ENCODE assay signal across 20 cellular contexts in genomic region chr10:73799899-73800559, GRCh38. TPM values are rescaled to one million over a fixed set of nuclear protein-coding genes. Genes with fewer than 3 reads are reported as not detected.
DNase-seq lines count a peak whose midpoint lies in the region; ATAC-seq, FAIRE-seq and TF ChIP-seq lines count a peak whose summit lies in the region.
"Had no signal": no experiment of that assay in that cellular context is flagged by ENCODE, and none has a peak within 500 bp of the region (broad histone marks: within the 10 kb centered on the region; RNA-seq: fewer than 3 reads in every experiment).

No MANE protein-coding gene starts in this region.

- no peaks in the 10 kb centered on the region for H3K79me2 ChIP-seq in DND-41 (ENCODE audit: insufficient read depth, low read length)
- no peaks in the 10 kb centered on the region for H3K79me2 ChIP-seq in astrocyte (ENCODE audit: insufficient read depth, low read length)
- no peaks in the 10 kb centered on the region for H3K79me2 ChIP-seq in neural progenitor cell (ENCODE audit: low read depth)

- no peak overlapping the region for H3K4me2 ChIP-seq in DND-41 (ENCODE audit: insufficient read depth, low read length)
- no peak overlapping the region for H3K4me2 ChIP-seq in astrocyte (ENCODE audit: low read length)
- H3K4me2 ChIP-seq in neural progenitor cell: no peak overlapping the region

- H4K20me1 ChIP-seq in DND-41 (ENCODE audit: insufficient read depth, low read length) (peaks cover 10% of the 10 kb centered on the region), astrocyte (ENCODE audit: insufficient read depth, low read length) (peaks cover 34% of the 10 kb centered on the region), neural progenitor cell (ENCODE audit: low read depth) (no peaks in the 10 kb centered on the region)

- H3K36me3 ChIP-seq in DND-41 (ENCODE audit: insufficient read depth, low read length) (peaks cover 87% of the 10 kb centered on the region), astrocyte (ENCODE audit: insufficient read depth, low read length) (peaks cover 33% of the 10 kb centered on the region), neural progenitor cell (no peaks in the 10 kb centered on the region)

- no peak overlapping the region for H2AFZ ChIP-seq in DND-41 (ENCODE audit: low read depth, low read length)
- no peak overlapping the region for H2AFZ ChIP-seq in astrocyte (ENCODE audit: low read depth, low read length)
- H2AFZ ChIP-seq in neural progenitor cell (replicated peaks): no peak overlapping the region

- no peak for FAIRE-seq in astrocyte (lab: Jason Lieb, UNC)
- FAIRE-seq: colon had no signal

- H3K9me3 Mint-ChIP-seq in HFFc6 (no peaks in the 10 kb centered on the region), astrocyte (ENCODE audit: unreplicated experiment) (no peaks in the 10 kb centered on the region), neural progenitor cell (no peaks in the 10 kb centered on the region)
- H3K9me3 Mint-ChIP-seq: activated naive CD4-positive, alpha-beta T cell treated with anti-CD3 and anti-CD28 coated beads, Interleukin-2, amount 10 ng/mL, durations not matched to agents 7 days and 5 days; natural killer cell had no signal

- H3K27me3 Mint-ChIP-seq in HFFc6 (ENCODE audit: insufficient read depth): peaks cover 9% of the 10 kb centered on the region; the same call in 1 of the 2 replicates
- H3K27me3 Mint-ChIP-seq in astrocyte (ENCODE audit: low read depth, unreplicated experiment): no peaks in the 10 kb centered on the region
- peaks cover 7% of the 10 kb centered on the region for H3K27me3 Mint-ChIP-seq in neural progenitor cell (ENCODE audit: insufficient read depth, low read depth)
- H3K27me3 Mint-ChIP-seq: activated naive CD4-positive, alpha-beta T cell treated with anti-CD3 and anti-CD28 coated beads, Interleukin-2, amount 10 ng/mL, durations not matched to agents 7 days and 5 days had no signal

- no peaks in the 10 kb centered on the region for H3K9me3 ChIP-seq in DND-41 (ENCODE audit: insufficient read depth, low read length, severe bottlenecking)
- no peaks in the 10 kb centered on the region for H3K9me3 ChIP-seq in astrocyte (ENCODE audit: insufficient read depth, low read depth, low read length)
- H3K9me3 ChIP-seq in neural progenitor cell (ENCODE audit: low read depth): no peaks in the 10 kb centered on the region
- H3K9me3 ChIP-seq: esophagus squamous epithelium, gastroesophageal sphincter, prostate gland, stomach had no signal

- peak overlapping the region; percentile 60; the same call in 1 of the 2 replicates for H3K27ac Mint-ChIP-seq in HFFc6
- peak overlapping the region; percentile 58 for H3K27ac Mint-ChIP-seq in astrocyte (ENCODE audit: unreplicated experiment)
- no peak overlapping the region for H3K27ac Mint-ChIP-seq in neural progenitor cell
- H3K27ac Mint-ChIP-seq: activated naive CD4-positive, alpha-beta T cell treated with anti-CD3 and anti-CD28 coated beads, Interleukin-2, amount 10 ng/mL, durations not matched to agents 7 days and 5 days had no signal

- H3K4me3 ChIP-seq in DND-41 (ENCODE audit: low read depth in 1 of 2, low read length in 2 of 2): no peak overlapping the region
- H3K4me3 ChIP-seq in astrocyte (ENCODE audit: insufficient read depth, low read depth, low read length): no peak overlapping the region
- H3K4me3 ChIP-seq in neural progenitor cell: no peak overlapping the region
- H3K4me3 ChIP-seq: esophagus squamous epithelium, gastroesophageal sphincter, prostate gland, skin epidermis, stomach had no signal

- H3K4me1 Mint-ChIP-seq in HFFc6 (ENCODE audit: low read depth) (peaks cover 6% of the 10 kb centered on the region; the same call in 1 of the 2 replicates), astrocyte (ENCODE audit: low read depth, unreplicated experiment) (peaks cover 5% of the 10 kb centered on the region), neural progenitor cell (no peaks in the 10 kb centered on the region)

- H3K4me1 ChIP-seq in DND-41 (ENCODE audit: insufficient read depth, low read length) (no peaks in the 10 kb centered on the region), astrocyte (ENCODE audit: insufficient read depth, low read length) (no peaks in the 10 kb centered on the region), neural progenitor cell (no peaks in the 10 kb centered on the region)
- H3K4me1 ChIP-seq: gastroesophageal sphincter had no signal

- no peaks in the 10 kb centered on the region for H3F3A ChIP-seq in neural progenitor cell (ENCODE audit: low read depth)

- H3K36me3 Mint-ChIP-seq in HFFc6 (ENCODE audit: low read depth) (peaks cover 10% of the 10 kb centered on the region), astrocyte (ENCODE audit: low read depth, unreplicated experiment) (peaks cover 30% of the 10 kb centered on the region), neural progenitor cell (peaks cover 23% of the 10 kb centered on the region)

- no peak for TF ChIP-seq CTCF in DND-41 (IDR thresholded peaks at IDR 0.05; ENCODE audit: borderline replicate concordance, extremely low read depth, low read length, poor library complexity, severe bottlenecking)
- no peak for TF ChIP-seq CTCF in HFFc6 (IDR thresholded peaks at IDR 0.05)
- TF ChIP-seq CTCF in astrocyte (IDR thresholded peaks at IDR 0.05; ENCODE audit: insufficient read depth, low read depth, low read length): no peak
- no peak for TF ChIP-seq CTCF in neural progenitor cell (IDR thresholded peaks at IDR 0.05)

- ATAC-seq in DND-41 (ENCODE audit: insufficient read depth, low read depth) (peak; percentile 8; the same call in 1 of the 3 replicates), HG02763 (IDR thresholded peaks at IDR 0.05; ENCODE audit: unreplicated experiment) (no peak)
- ATAC-seq: gastroesophageal sphincter had no signal

- H3K27ac ChIP-seq in DND-41 (ENCODE audit: low read length): no peak overlapping the region
- H3K27ac ChIP-seq in astrocyte (ENCODE audit: low read depth, low read length): no peak overlapping the region
- H3K27ac ChIP-seq in neural progenitor cell: no peak overlapping the region
- H3K27ac ChIP-seq: esophagus squamous epithelium, gastroesophageal sphincter, prostate gland, stomach had no signal

- DNase-seq in DND-41: no peak
- DNase-seq in HFFc6: no peak
- DNase-seq in astrocyte (ENCODE audit: low read depth): no peak
- no peak for DNase-seq in neural progenitor cell (ENCODE audit: low spot score)
- no peak for DNase-seq in NCI-H2171 (lab: John Stamatoyannopoulos, UW)
- DNase-seq in OCI-M2 (lab: John Stamatoyannopoulos, UW; ENCODE audit: unreplicated experiment): no peak
- DNase-seq: activated CD4-positive, alpha-beta T cell treated with anti-CD3 and anti-CD28 coated beads, Interleukin-2, amount 50 U/mL, for 1 hour; activated naive CD4-positive, alpha-beta T cell treated with anti-CD3 and anti-CD28 coated beads, Interleukin-2, amount 10 ng/mL, durations not matched to agents 7 days and 5 days; esophagus squamous epithelium; kidney glomerular epithelial cell; natural killer cell; NCI-H526 treated with DMSO at 0.1 percent for 48 hours; SHP77; stimulated activated CD4-positive, alpha-beta T cell treated with anti-CD3 and anti-CD28 coated beads, Interleukin-2, amount 100 ng/mL, for 48 hours; stomach had no signal

- no peak overlapping the region for H3K9ac ChIP-seq in DND-41 (ENCODE audit: low read depth, low read length)
- no peak overlapping the region for H3K9ac ChIP-seq in astrocyte (ENCODE audit: low read length)
- H3K9ac ChIP-seq in neural progenitor cell: no peak overlapping the region

- H3K4me3 Mint-ChIP-seq in HFFc6 (no peak overlapping the region), astrocyte (ENCODE audit: unreplicated experiment) (no peak overlapping the region), neural progenitor cell (peak overlapping the region; percentile 35)
- H3K4me3 Mint-ChIP-seq: activated naive CD4-positive, alpha-beta T cell treated with anti-CD3 and anti-CD28 coated beads, Interleukin-2, amount 10 ng/mL, durations not matched to agents 7 days and 5 days; natural killer cell had no signal

- H3K27me3 ChIP-seq in DND-41 (ENCODE audit: insufficient read depth, low read length, poor library complexity): no peaks in the 10 kb centered on the region
- H3K27me3 ChIP-seq in astrocyte (ENCODE audit: insufficient read depth, low read length): no peaks in the 10 kb centered on the region
- H3K27me3 ChIP-seq in neural progenitor cell: no peaks in the 10 kb centered on the region
- H3K27me3 ChIP-seq: esophagus squamous epithelium, gastroesophageal sphincter, stomach had no signal

RNA-seq across cellular contexts. Expression of gene NDST2, which starts 11.4 kb away (rescaled TPM):
- 10 to 100 TPM; 18.9 to 21.5 (median 20.3) TPM for total RNA-seq in HFFc6 (2021; fragmentation: NEBNext Ultra II Directional; extraction: Animal tissue kit (Norgen Biotek cat#: 25700))
- total RNA-seq in astrocyte (16.2 and 21.5 TPM in 2 replicates), neural progenitor cell (ENCODE audit: low replicate concordance) (12.4 and 32.1 TPM in 2 replicates)

RNA-seq across cellular contexts. Expression of gene ZSWIM8, which starts 14.6 kb away (rescaled TPM):
- 10 to 100 TPM; 47.2 to 62.6 (median 55.3) TPM for total RNA-seq in HFFc6 (2021; fragmentation: NEBNext Ultra II Directional; extraction: Animal tissue kit (Norgen Biotek cat#: 25700))
- total RNA-seq in astrocyte: 70.2 and 70.7 TPM in 2 replicates
- total RNA-seq in neural progenitor cell (ENCODE audit: low replicate concordance): 30.5 and 38.1 TPM in 2 replicates

RNA-seq across cellular contexts. Expression of gene CHCHD1, which starts 18.2 kb away (rescaled TPM):
- 10 to 100 TPM; 27.1 to 34.7 (median 30.6) TPM for total RNA-seq in HFFc6 (2021; fragmentation: NEBNext Ultra II Directional; extraction: Animal tissue kit (Norgen Biotek cat#: 25700))
- total RNA-seq in astrocyte: 24.0 and 25.3 TPM in 2 replicates
- 51.3 and 66.7 TPM in 2 replicates for total RNA-seq in neural progenitor cell (ENCODE audit: low replicate concordance)

RNA-seq across cellular contexts. Expression of gene SEC24C, which starts 55.9 kb away (rescaled TPM):
- 100 to 1,000 TPM in 1 of 6 experiments, 10 to 100 TPM in 5; 90.8 to 108 (median 97.7) TPM for total RNA-seq in HFFc6 (2021; fragmentation: NEBNext Ultra II Directional; extraction: Animal tissue kit (Norgen Biotek cat#: 25700))
- 96.1 and 99.0 TPM in 2 replicates for total RNA-seq in astrocyte
- total RNA-seq in neural progenitor cell (ENCODE audit: low replicate concordance): 36.0 and 50.4 TPM in 2 replicates
